8 cellular contexts compared by ENCODE assay signal in genomic region chr20:19903168-19903676, GRCh38.
DNase-seq lines count a peak whose midpoint lies in the region; ATAC-seq and TF ChIP-seq lines count a peak whose summit lies in the region.

No MANE protein-coding gene starts in this region.

- H2AFZ ChIP-seq in GM23338: no peak overlapping the region

- H3K4me2 ChIP-seq in GM23338: no peak overlapping the region

- no peaks in the 10 kb centered on the region for H3K79me2 ChIP-seq in GM23338 (replicated peaks; ENCODE audit: insufficient read depth)

- no peak for TF ChIP-seq POLR2A in upper lobe of left lung (IDR thresholded peaks at IDR 0.05)

- H3K27me3 ChIP-seq in GM23338 (ENCODE audit: insufficient read depth): no peaks in the 10 kb centered on the region
- H3K27me3 ChIP-seq in upper lobe of left lung: no peaks in the 10 kb centered on the region

- no peaks in the 10 kb centered on the region for H3K9me2 ChIP-seq in GM23338 (ENCODE audit: insufficient read depth)

- H3K4me3 ChIP-seq in GM23338: no peak overlapping the region
- no peak overlapping the region for H3K4me3 ChIP-seq in fibroblast of villous mesenchyme (ENCODE audit: low read depth, low read length)
- H3K4me3 ChIP-seq in upper lobe of left lung: no peak overlapping the region

- no peaks in the 10 kb centered on the region for H3K4me1 ChIP-seq in GM23338 (ENCODE audit: insufficient read depth)
- H3K4me1 ChIP-seq in upper lobe of left lung: peaks cover 22 to 49% (median 34%) of the 10 kb centered on the region in 4 donors

- no peaks in the 10 kb centered on the region for H3K36me3 Mint-ChIP-seq in GM23338 (ENCODE audit: low read depth)
- peaks cover 9 to 10% of the 10 kb centered on the region in 2 donors for H3K36me3 Mint-ChIP-seq in activated naive CD4-positive, alpha-beta T cell treated with anti-CD3 and anti-CD28 coated beads, Interleukin-2, amount 50 U/mL, for 72 hours

- no peaks in the 10 kb centered on the region for H3F3A ChIP-seq in GM23338 (replicated peaks; ENCODE audit: low read depth)

- H3K9me3 ChIP-seq in upper lobe of left lung: peaks cover 0 to 8% (median 1%) of the 10 kb centered on the region in 4 donors

- H3K27ac Mint-ChIP-seq in GM23338: no peak overlapping the region
- no peak overlapping the region for H3K27ac Mint-ChIP-seq in activated naive CD4-positive, alpha-beta T cell treated with anti-CD3 and anti-CD28 coated beads, Interleukin-2, amount 50 U/mL, for 72 hours

- H3K36me3 ChIP-seq in GM23338 (ENCODE audit: insufficient read depth): no peaks in the 10 kb centered on the region
- H3K36me3 ChIP-seq in upper lobe of left lung: peaks cover 0 to 17% (median 0%) of the 10 kb centered on the region in 4 donors

- no peaks in the 10 kb centered on the region for H3K4me1 Mint-ChIP-seq in GM23338

- TF ChIP-seq CTCF in GM23338 (conservative IDR thresholded peaks at IDR 0.05; ENCODE audit: low read depth in 2 of 2) (0 out of 4 replicates have a peak, but pooled peaks of 1 of the 2 experiments have one; percentile 8), fibroblast of villous mesenchyme (IDR thresholded peaks at IDR 0.05; ENCODE audit: insufficient read depth, low read depth, low read length) (peak; percentile 54), upper lobe of left lung (IDR thresholded peaks at IDR 0.05) (peak; percentile 24 to 54 (median 44))

- no peak for ATAC-seq in GM23338
- peak; percentile 31 to 73 for ATAC-seq in upper lobe of left lung (ENCODE audit: low FRiP score in 2 of 2)
- ATAC-seq in GM18519 (IDR thresholded peaks at IDR 0.05; ENCODE audit: low FRiP score, unreplicated experiment): no peak
- no peak for ATAC-seq in activated naive CD4-positive, alpha-beta T cell treated with anti-CD3 and anti-CD28 coated beads, Interleukin-2, amount 50 U/mL, for 72 hours

- 25 to 28% methylated on average over 9 of the region's 9 CpGs for WGBS in upper lobe of left lung, 2 donors

- DNase-seq in COR-L47 (lab: John Stamatoyannopoulos, UW) (peak; percentile 91), GM23338 (ENCODE audit: low spot score) (peak; percentile 10), NCI-H748 (lab: John Stamatoyannopoulos, UW; ENCODE audit: unreplicated experiment) (peak; percentile 83), fibroblast of villous mesenchyme (ENCODE audit: low read depth) (peak; percentile 91), upper lobe of left lung (peak in 1 of 2 donors; percentile 53)
- no peak for DNase-seq in activated naive CD4-positive, alpha-beta T cell treated with Interleukin-2 at 50 U/mL for 16 hours
- no peak for DNase-seq in activated naive CD4-positive, alpha-beta T cell treated with anti-CD3 and anti-CD28 coated beads, Interleukin-2, amount 50 U/mL, for 72 hours (ENCODE audit: low spot score in 2 of 2)

- H3K9me3 Mint-ChIP-seq in GM23338: peaks cover 14% of the 10 kb centered on the region; the same call in 2 of the 3 replicates
- peaks cover 9% of the 10 kb centered on the region in 2 donors for H3K9me3 Mint-ChIP-seq in activated naive CD4-positive, alpha-beta T cell treated with anti-CD3 and anti-CD28 coated beads, Interleukin-2, amount 50 U/mL, for 72 hours

- H3K4me3 Mint-ChIP-seq in GM23338: no peak overlapping the region

- H4K20me1 ChIP-seq in GM23338 (replicated peaks; ENCODE audit: insufficient read depth): no peaks in the 10 kb centered on the region

- H3K27me3 Mint-ChIP-seq in GM23338 (ENCODE audit: insufficient read depth, low read depth, poor library complexity): peaks cover 6% of the 10 kb centered on the region

- H3K27ac ChIP-seq in GM23338 (ENCODE audit: low read depth) (no peak overlapping the region), upper lobe of left lung (peak overlapping the region; percentile 62 to 75 (median 66))

- peak in 2 of 4 donors; percentile 82 to 86 for TF ChIP-seq EP300 in upper lobe of left lung (IDR thresholded peaks at IDR 0.05)

TF ChIP-seq in GM23338, 12 proteins besides CTCF, POLR2A, EP300 and RAD21 (continues in another document):
- TF ChIP-seq ZNF462 (CRISPR knock-in tag; IDR thresholded peaks at IDR 0.05): no peak
- TF ChIP-seq JUNB (IDR thresholded peaks at IDR 0.05; ENCODE audit: unreplicated experiment): no peak
- TF ChIP-seq ZNF331 (CRISPR knock-in tag; IDR thresholded peaks at IDR 0.05; ENCODE audit: low read depth): no peak
- no peak for TF ChIP-seq EZH2 (IDR thresholded peaks at IDR 0.05; ENCODE audit: low read depth, unreplicated experiment)
- TF ChIP-seq POLR2AphosphoS5 (IDR thresholded peaks at IDR 0.05; ENCODE audit: low read depth): no peak
- no peak for TF ChIP-seq REST (IDR thresholded peaks at IDR 0.05; ENCODE audit: unreplicated experiment)
- no peak for TF ChIP-seq ZNF114 (CRISPR knock-in tag; IDR thresholded peaks at IDR 0.05)

Comparison
In these comparisons a context has a peak if more than half of its experiments do, and no peak if none do; other contexts are left out.
1. DNase-seq: peak in COR-L47 (single experiment), GM23338 (single experiment), NCI-H748 (single experiment) and fibroblast of villous mesenchyme (single experiment); none in activated naive CD4-positive, alpha-beta T cell treated with Interleukin-2 at 50 U/mL for 16 hours (single experiment) and activated naive CD4-positive, alpha-beta T cell treated with anti-CD3 and anti-CD28 coated beads, Interleukin-2, amount 50 U/mL, for 72 hours (0 of 2).
2. ATAC-seq: peak in upper lobe of left lung (2 of 2); none in GM23338 (single experiment), GM18519 (single experiment) and activated naive CD4-positive, alpha-beta T cell treated with anti-CD3 and anti-CD28 coated beads, Interleukin-2, amount 50 U/mL, for 72 hours (0 of 2).